Comparison of ENCODE assay signal across 14 cellular contexts in the genomic region with DNA sequence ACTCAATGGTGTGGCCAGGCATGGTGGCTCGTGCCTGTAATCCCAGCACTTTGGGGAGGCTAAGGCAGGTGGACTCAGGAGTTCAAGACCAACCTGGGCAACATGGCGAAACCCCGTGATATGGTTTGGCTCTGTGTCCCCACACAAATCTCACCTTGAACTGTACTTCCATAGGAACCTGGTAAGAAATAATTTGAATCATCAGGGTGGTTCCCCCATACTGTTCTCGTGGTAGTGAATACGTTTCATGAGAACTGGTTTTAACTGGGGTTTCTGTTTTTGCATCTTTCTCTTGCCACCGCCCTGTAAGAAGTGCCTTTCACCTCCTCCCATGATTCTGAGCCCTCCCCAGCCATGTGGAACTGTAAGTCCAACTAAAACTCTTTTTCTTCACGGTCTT. TPM values are rescaled to one million over a fixed set of nuclear protein-coding genes. Genes with fewer than 3 reads are reported as not detected.
DNase-seq lines count a peak whose midpoint lies in the region; ATAC-seq and TF ChIP-seq lines count a peak whose summit lies in the region.
"Had no signal": no experiment of that assay in that cellular context is flagged by ENCODE, and none has a peak within 500 bp of the region (broad histone marks: within the 10 kb centered on the region; RNA-seq: fewer than 3 reads in every experiment).

No MANE protein-coding gene starts in this region.

- H4K20me1 ChIP-seq in GM23338 (replicated peaks; ENCODE audit: insufficient read depth) (peaks cover 8% of the 10 kb centered on the region), IMR-90 (ENCODE audit: insufficient read depth, low read length) (peaks cover 51% of the 10 kb centered on the region)

- dilution Hi-C loops in IMR-90 (cut with HindIII; ENCODE audit: low sequenced_read_pairs, unreplicated experiment), result no loop called here

- no peak overlapping the region for H2BK15ac ChIP-seq in IMR-90 (ENCODE audit: low read depth, low read length)

- H3K4me2 ChIP-seq in GM23338 (no peak overlapping the region), IMR-90 (ENCODE audit: low read depth, low read length) (no peak overlapping the region), trophoblast cell (ENCODE audit: low read length) (no peak overlapping the region)

- H4K8ac ChIP-seq in IMR-90 (ENCODE audit: low read depth in 2 of 2, low read length in 2 of 2) (no peak overlapping the region), trophoblast cell (ENCODE audit: low read depth, low read length) (no peak overlapping the region)

- H2BK12ac ChIP-seq in trophoblast cell (ENCODE audit: low read length), result no peak overlapping the region

- no peak overlapping the region for H3K4me3 Mint-ChIP-seq in activated CD4-positive, alpha-beta memory T cell treated with anti-CD3 and anti-CD28 coated beads for 36 hours
- no peak overlapping the region for H3K4me3 Mint-ChIP-seq in activated CD4-positive, alpha-beta memory T cell treated with anti-CD3 and anti-CD28 coated beads, Interleukin-2, amount 10 ng/mL, durations not matched to agents 7 days and 5 days
- no peak overlapping the region for H3K4me3 Mint-ChIP-seq in GM23338
- H3K4me3 Mint-ChIP-seq: B cell; CD4-positive, alpha-beta T cell had no signal

- H3K36me3 ChIP-seq in GM23338 (ENCODE audit: insufficient read depth), result peaks cover 23% of the 10 kb centered on the region
- H3K36me3 ChIP-seq in IMR-90 (ENCODE audit: control insufficient read depth, insufficient read depth, low read length), result no peaks in the 10 kb centered on the region
- H3K36me3 ChIP-seq in trophoblast cell (ENCODE audit: control insufficient read depth in 1 of 2, insufficient read depth in 2 of 2, low read length in 2 of 2), result peaks cover 4 to 5% of the 10 kb centered on the region in 2 experiments

- no peaks in the 10 kb centered on the region for H3F3A ChIP-seq in GM23338 (replicated peaks; ENCODE audit: low read depth)

- H2AFZ ChIP-seq in GM23338, result no peak overlapping the region
- H2AFZ ChIP-seq in IMR-90 (replicated peaks; ENCODE audit: low read length, poor library complexity), result no peak overlapping the region
- H2AFZ ChIP-seq in trophoblast cell (ENCODE audit: insufficient read depth, low read length, poor library complexity), result no peak overlapping the region
- H2AFZ ChIP-seq: GM23248 had no signal

- no peak overlapping the region for H3K14ac ChIP-seq in IMR-90 (replicated peaks; ENCODE audit: low read depth, low read length)
- H3K14ac ChIP-seq in trophoblast cell (ENCODE audit: low read length), result no peak overlapping the region

- 0 out of 2 replicates have a peak, but pooled peaks cover 5% of the 10 kb centered on the region for H3K9me2 ChIP-seq in GM23338 (ENCODE audit: insufficient read depth)

- TF ChIP-seq POLR2A in IMR-90 (IDR thresholded peaks at IDR 0.05; ENCODE audit: low read depth, low read length), result no peak

- peak overlapping the region; percentile 28; the same call in 1 of the 2 replicates for H2AK5ac ChIP-seq in IMR-90 (ENCODE audit: low read depth, low read length)
- no peak overlapping the region for H2AK5ac ChIP-seq in trophoblast cell (ENCODE audit: low read length)

- H3K23ac ChIP-seq in IMR-90 (ENCODE audit: low read depth, low read length), result no peak overlapping the region
- H3K23ac ChIP-seq in trophoblast cell (ENCODE audit: low read length), result no peak overlapping the region

- H3K27ac ChIP-seq in GM23338 (ENCODE audit: low read depth), result peak overlapping the region; percentile 14; the same call in 1 of the 2 replicates
- H3K27ac ChIP-seq in IMR-90 (ENCODE audit: insufficient read depth, low read length), result no peak overlapping the region
- no peak overlapping the region for H3K27ac ChIP-seq in trophoblast cell (ENCODE audit: low read depth, low read length)

- peaks cover 65% of the 10 kb centered on the region for H3K4me1 Mint-ChIP-seq in activated CD4-positive, alpha-beta memory T cell treated with anti-CD3 and anti-CD28 coated beads for 36 hours (ENCODE audit: low read depth)
- peaks cover 20% of the 10 kb centered on the region for H3K4me1 Mint-ChIP-seq in activated CD4-positive, alpha-beta memory T cell treated with anti-CD3 and anti-CD28 coated beads, Interleukin-2, amount 10 ng/mL, durations not matched to agents 7 days and 5 days
- peaks cover 52% of the 10 kb centered on the region for H3K4me1 Mint-ChIP-seq in GM23338

- no peak overlapping the region for H4K5ac ChIP-seq in IMR-90 (ENCODE audit: low read depth, low read length)

- H3K79me1 ChIP-seq in IMR-90 (ENCODE audit: low read depth in 1 of 2, low read length in 2 of 2) (peaks cover 47 to 73% of the 10 kb centered on the region in 2 experiments), trophoblast cell (ENCODE audit: low read length) (peaks cover 2% of the 10 kb centered on the region)

- H3K27me3 ChIP-seq in GM23338 (ENCODE audit: insufficient read depth) (no peaks in the 10 kb centered on the region), IMR-90 (ENCODE audit: control insufficient read depth, insufficient read depth, low read length) (no peaks in the 10 kb centered on the region), trophoblast cell (ENCODE audit: insufficient read depth, low read length) (no peaks in the 10 kb centered on the region)

- H3K9ac ChIP-seq in IMR-90 (ENCODE audit: low read depth, low read length), result no peak overlapping the region
- H3K9ac ChIP-seq in trophoblast cell (ENCODE audit: low read length), result no peak overlapping the region
- H3K9ac ChIP-seq: GM23248 had no signal

- no peak for DNase-seq in activated CD4-positive, alpha-beta memory T cell treated with anti-CD3 and anti-CD28 coated beads for 36 hours
- DNase-seq in activated CD4-positive, alpha-beta memory T cell treated with anti-CD3 and anti-CD28 coated beads, Interleukin-2, amount 10 ng/mL, durations not matched to agents 7 days and 5 days, result no peak
- DNase-seq in GM23338 (ENCODE audit: low spot score) (no peak), IMR-90 (no peak), trophoblast cell (no peak), epidermal melanocyte (ENCODE audit: insufficient read length, low spot score) (no peak), NCI-H526 (lab: John Stamatoyannopoulos, UW) (no peak)
- DNase-seq: C1 segment of cervical spinal cord; Calu3; CD4-positive, alpha-beta T cell; DMS 273 treated with DMSO at 0.1 percent for 48 hours; GM23248; H7 had no signal

- CTCF ChIA-PET in activated CD4-positive, alpha-beta memory T cell treated with anti-CD3 and anti-CD28 coated beads for 36 hours (lab: Charles Lee), result no interaction called here
- CTCF ChIA-PET in activated CD4-positive, alpha-beta memory T cell treated with anti-CD3 and anti-CD28 coated beads, Interleukin-2, amount 10 ng/mL, durations not matched to agents 7 days and 5 days (lab: Charles Lee), result no interaction called here
- CTCF ChIA-PET in IMR-90 (lab: Yijun Ruan, JAX), result no interaction called here

- peaks cover 20% of the 10 kb centered on the region for H3K9me1 ChIP-seq in IMR-90 (ENCODE audit: insufficient read depth, low read length)

- H2AK9ac ChIP-seq in IMR-90 (replicated peaks; ENCODE audit: low read depth, low read length, poor library complexity), result no peak overlapping the region

- POLR2A ChIA-PET in activated CD4-positive, alpha-beta memory T cell treated with anti-CD3 and anti-CD28 coated beads for 36 hours (lab: Charles Lee), result no interaction called here
- POLR2A ChIA-PET in activated CD4-positive, alpha-beta memory T cell treated with anti-CD3 and anti-CD28 coated beads, Interleukin-2, amount 10 ng/mL, durations not matched to agents 7 days and 5 days (lab: Charles Lee), result interaction anchor here (0.7 kb wide), 1 partner anchor 556 kb away, joined by 4 read pairs; no protein-coding TSS in a partner anchor
- POLR2A ChIA-PET in IMR-90 (lab: Charles Lee; ENCODE audit: unreplicated experiment), result no interaction called here

- ATAC-seq in GM23338 (no peak), IMR-90 (ENCODE audit: low read depth) (no peak)

- H3K9me3 ChIP-seq in IMR-90 (ENCODE audit: control insufficient read depth, insufficient read depth, low read length) (no peaks in the 10 kb centered on the region), trophoblast cell (ENCODE audit: insufficient read depth, low read depth, low read length) (peaks cover 7% of the 10 kb centered on the region)

- H4K91ac ChIP-seq in IMR-90 (ENCODE audit: insufficient read depth, low read depth, low read length) (no peak overlapping the region), trophoblast cell (ENCODE audit: low read depth, low read length) (no peak overlapping the region)

- H3K4me1 ChIP-seq in GM23338 (ENCODE audit: insufficient read depth) (peaks cover 60% of the 10 kb centered on the region), IMR-90 (ENCODE audit: control insufficient read depth, insufficient read depth, low read length) (peaks cover 14% of the 10 kb centered on the region), trophoblast cell (ENCODE audit: control insufficient read depth in 1 of 2, insufficient read depth in 2 of 2, low read length in 2 of 2) (peaks cover 3 to 7% of the 10 kb centered on the region in 2 experiments)

- in situ Hi-C loops in IMR-90 (cut with MboI; ENCODE audit: low sequenced_read_pairs), result no loop called here

- peaks cover 26% of the 10 kb centered on the region for H3K9me3 Mint-ChIP-seq in activated CD4-positive, alpha-beta memory T cell treated with anti-CD3 and anti-CD28 coated beads for 36 hours
- peaks cover 19% of the 10 kb centered on the region for H3K9me3 Mint-ChIP-seq in activated CD4-positive, alpha-beta memory T cell treated with anti-CD3 and anti-CD28 coated beads, Interleukin-2, amount 10 ng/mL, durations not matched to agents 7 days and 5 days
- peaks cover 52% of the 10 kb centered on the region for H3K9me3 Mint-ChIP-seq in GM23338

- peaks cover 51% of the 10 kb centered on the region for H3K36me3 Mint-ChIP-seq in activated CD4-positive, alpha-beta memory T cell treated with anti-CD3 and anti-CD28 coated beads for 36 hours
- peaks cover 61% of the 10 kb centered on the region for H3K36me3 Mint-ChIP-seq in activated CD4-positive, alpha-beta memory T cell treated with anti-CD3 and anti-CD28 coated beads, Interleukin-2, amount 10 ng/mL, durations not matched to agents 7 days and 5 days (ENCODE audit: low read depth)
- peaks cover 61% of the 10 kb centered on the region for H3K36me3 Mint-ChIP-seq in GM23338 (ENCODE audit: low read depth)

- H3K4ac ChIP-seq in IMR-90 (ENCODE audit: low read depth, low read length) (0 out of 2 replicates have a peak overlapping the region, but pooled peaks have one; percentile 26), trophoblast cell (ENCODE audit: low read depth, low read length) (peak overlapping the region; percentile 10)

- H2BK5ac ChIP-seq in IMR-90 (ENCODE audit: low read depth, low read length, poor library complexity, severe bottlenecking) (no peak overlapping the region), trophoblast cell (ENCODE audit: low read depth, low read length, poor library complexity) (no peak overlapping the region)

- BruUV-seq in IMR-90 (replicated peaks; lab: Mats Ljungman, UMichigan), result no TSS peak

- no peak for TF ChIP-seq RAD21 in IMR-90 (IDR thresholded peaks at IDR 0.05; ENCODE audit: low read length)

- H3K4me3 ChIP-seq in GM23338 (no peak overlapping the region), IMR-90 (ENCODE audit: insufficient read depth, low read depth, low read length) (no peak overlapping the region), trophoblast cell (ENCODE audit: low read depth, low read length) (no peak overlapping the region)
- H3K4me3 ChIP-seq: GM23248 had no signal

- H4K12ac ChIP-seq in trophoblast cell (ENCODE audit: low read depth, low read length), result no peak overlapping the region

- no peak overlapping the region for H3K56ac ChIP-seq in IMR-90 (ENCODE audit: extremely low read depth, insufficient read depth, low read length)

- H3K27ac Mint-ChIP-seq in activated CD4-positive, alpha-beta memory T cell treated with anti-CD3 and anti-CD28 coated beads for 36 hours, result peak overlapping the region; percentile 46
- no peak overlapping the region for H3K27ac Mint-ChIP-seq in activated CD4-positive, alpha-beta memory T cell treated with anti-CD3 and anti-CD28 coated beads, Interleukin-2, amount 10 ng/mL, durations not matched to agents 7 days and 5 days
- no peak overlapping the region; the same call in 1 of the 2 replicates for H3K27ac Mint-ChIP-seq in GM23338
- H3K27ac Mint-ChIP-seq: B cell; CD4-positive, alpha-beta T cell had no signal

- H3K27me3 Mint-ChIP-seq in activated CD4-positive, alpha-beta memory T cell treated with anti-CD3 and anti-CD28 coated beads for 36 hours, result no peaks in the 10 kb centered on the region
- H3K27me3 Mint-ChIP-seq in activated CD4-positive, alpha-beta memory T cell treated with anti-CD3 and anti-CD28 coated beads, Interleukin-2, amount 10 ng/mL, durations not matched to agents 7 days and 5 days, result no peaks in the 10 kb centered on the region
- peaks cover 5% of the 10 kb centered on the region for H3K27me3 Mint-ChIP-seq in GM23338 (ENCODE audit: insufficient read depth, low read depth, poor library complexity)
- H3K27me3 Mint-ChIP-seq: B cell; CD4-positive, alpha-beta T cell had no signal

- no peak overlapping the region for H2BK20ac ChIP-seq in IMR-90 (ENCODE audit: low read depth, low read length)

- H3K79me2 ChIP-seq in GM23338 (replicated peaks; ENCODE audit: insufficient read depth) (peaks cover 99% of the 10 kb centered on the region), trophoblast cell (ENCODE audit: control insufficient read depth, insufficient read depth, low read length, poor library complexity) (peaks cover 6% of the 10 kb centered on the region)

- no peak for TF ChIP-seq CTCF in GM23338 (conservative IDR thresholded peaks at IDR 0.05; ENCODE audit: low read depth in 2 of 2)
- TF ChIP-seq CTCF in IMR-90 (conservative IDR thresholded peaks at IDR 0.05; ENCODE audit: low read depth, low read length), result no peak

- H2BK120ac ChIP-seq in IMR-90 (ENCODE audit: low read depth, low read length) (no peak overlapping the region), trophoblast cell (ENCODE audit: insufficient read depth, low read length, poor library complexity) (no peak overlapping the region)

- intact Hi-C loops in activated CD4-positive, alpha-beta memory T cell treated with anti-CD3 and anti-CD28 coated beads for 36 hours (cut with micrococcal nuclease), result no loop called here
- intact Hi-C loops in IMR-90 (cut with micrococcal nuclease), result loop anchor here (5.0 kb wide), 1 partner anchor 235 kb away; no protein-coding TSS in a partner anchor

- 100% methylated on average over 1 of the region's 7 CpGs; no CpG with 5 or more reads in 1 of the 2 experiments for WGBS in IMR-90 (ENCODE audit: extremely low coverage in 2 of 2, insufficient read length in 1 of 2), 2 experiments
- WGBS in trophoblast cell (ENCODE audit: extremely low coverage, insufficient coverage, insufficient read length), result no CpG with 5 or more reads among the region's 7 CpGs

- no peak overlapping the region for H3K18ac ChIP-seq in IMR-90 (ENCODE audit: low read depth, low read length)
- H3K18ac ChIP-seq in trophoblast cell (ENCODE audit: low read length), result no peak overlapping the region

RNA-seq across cellular contexts. Expression of a gene that starts 49.6 kb away (rescaled TPM):
- total RNA-seq in activated CD4-positive, alpha-beta memory T cell treated with anti-CD3 and anti-CD28 coated beads for 36 hours, result 10 to 100 TPM; 39.4 to 40.6 TPM
- 10 to 100 TPM; 22.5 to 23.5 TPM for total RNA-seq in activated CD4-positive, alpha-beta memory T cell treated with anti-CD3 and anti-CD28 coated beads, Interleukin-2, amount 10 ng/mL, durations not matched to agents 7 days and 5 days
- total RNA-seq in GM23338 (2014; rRNA removed; shearing (Covaris generic)), result 32.5 and 39.3 TPM in 2 replicates
- polyA plus RNA-seq in GM23338 (2016; fragmentation: Nextera tagmentation; extraction: Ambion mirVana) (16.9 and 18.4 TPM in 2 replicates), IMR-90 (2012; rRNA removed) (7.8 and 11.8 TPM in 2 replicates)
- total RNA-seq in IMR-90 (2012; rRNA removed), result 16.5 and 27.2 TPM in 2 replicates
- polyA plus RNA-seq in IMR-90 (2012; cell fraction: cytosol; rRNA removed), result 1.1 and 4.1 TPM in 2 replicates
- polyA plus RNA-seq in IMR-90 (2012; cell fraction: nucleus; rRNA removed; ENCODE audit: low replicate concordance), result 0.81 and 8.1 TPM in 2 replicates
- 27.7 and 29.0 TPM in 2 replicates for polyA plus RNA-seq in trophoblast cell (2013)
